In the genomic region with DNA sequence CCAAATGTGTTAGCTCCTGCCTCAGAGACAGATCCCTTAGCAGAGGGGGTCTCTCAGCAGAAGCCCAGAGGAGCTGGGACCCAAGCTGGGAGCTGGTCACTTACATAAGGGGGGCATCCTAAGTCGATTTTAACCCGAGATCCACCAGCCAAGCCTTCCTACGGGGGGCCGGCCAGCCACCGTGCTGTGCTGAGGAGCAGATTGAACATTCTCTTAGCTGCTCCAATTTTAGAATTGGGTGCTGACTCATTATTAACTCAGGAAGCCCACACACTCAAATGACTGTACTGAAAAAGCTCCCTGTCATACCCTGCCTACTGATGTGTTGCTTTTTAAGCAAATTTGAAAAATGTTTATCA, we compare ENCODE assay signal across 8 cellular contexts.
DNase-seq lines count a peak whose midpoint lies in the region; ATAC-seq and TF ChIP-seq lines count a peak whose summit lies in the region.
"Not testable (repeated sequence)": the region's sequence is repeated elsewhere in the genome, so short reads cannot be mapped to it uniquely, and the experiment has no call there.

No MANE protein-coding gene starts in this region.

- not testable (repeated sequence) for TF ChIP-seq CTCF in PC-9 (conservative IDR thresholded peaks at IDR 0.05); esophagus muscularis mucosa (IDR thresholded peaks at IDR 0.05); mucosa of descending colon (IDR thresholded peaks at IDR 0.05); thyroid gland (IDR thresholded peaks at IDR 0.05)

- peak overlapping the region; percentile 98 for H3K27ac ChIP-seq in PC-9
- H3K27ac ChIP-seq in esophagus muscularis mucosa (replicated peaks in 1 of 4), result peak overlapping the region; percentile 60 to 75 (median 70)
- H3K27ac ChIP-seq in thyroid gland, result peak overlapping the region in 2 of 3 donors; percentile 53 to 74

- not testable (repeated sequence) for H3K27me3 ChIP-seq in PC-9 (ENCODE audit: insufficient read depth, low read depth); esophagus muscularis mucosa; thyroid gland

- H3K4me3 ChIP-seq in PC-9 (peak overlapping the region; percentile 68), esophagus muscularis mucosa (peak overlapping the region in 3 of 4 donors; percentile 25 to 43 (median 33))
- not testable (repeated sequence) for H3K4me3 ChIP-seq in mucosa of descending colon; thyroid gland (replicated peaks in 1 of 3)

- H2AFZ ChIP-seq in PC-9, result not testable (repeated sequence)

- DNase-seq in ELR (ENCODE audit: low read depth) (peak; percentile 38), mucosa of descending colon (peak in 1 of 3 donors; percentile 41)
- DNase-seq in PC-9; esophagus muscularis mucosa (ENCODE audit: extremely low spot score); thyroid gland: not testable (repeated sequence)
- DNase-seq in activated effector memory CD4-positive, alpha-beta T cell treated with anti-CD3 and anti-CD28 coated beads, Interleukin-2, amount 50 U/mL, for 16 hours, result peak; percentile 78

- not testable (repeated sequence) for TF ChIP-seq EP300 in esophagus muscularis mucosa (IDR thresholded peaks at IDR 0.05)

- POLR2A ChIA-PET in PC-9 (lab: Charles Lee; ENCODE audit: unreplicated experiment), result not testable (repeated sequence)

- H4K20me1 ChIP-seq in PC-9 (ENCODE audit: insufficient read depth), result not testable (repeated sequence)

- no CpG with 5 or more reads among the region's 5 CpGs for WGBS in esophagus muscularis mucosa
- 27 to 70% methylated on average over 3 to 5 of the region's 5 CpGs for WGBS in thyroid gland, 2 donors

- not testable (repeated sequence) for H3K9me2 ChIP-seq in PC-9 (ENCODE audit: insufficient read depth)

- intact Hi-C loops in PC-9 (cut with micrococcal nuclease; ENCODE audit: unreplicated experiment), result loop anchor here (10.0 kb wide), 1 partner anchor 161 kb away; no protein-coding TSS in a partner anchor
- intact Hi-C loops in esophagus muscularis mucosa (cut with DNase I); mucosa of descending colon (cut with DNase I, micrococcal nuclease); thyroid gland (cut with DNase I): not testable (repeated sequence)

- TF ChIP-seq POLR2A in esophagus muscularis mucosa (IDR thresholded peaks at IDR 0.05; ENCODE audit: low read depth); thyroid gland (IDR thresholded peaks at IDR 0.05): not testable (repeated sequence)

- peaks cover 35% of the 10 kb centered on the region for H3K4me1 ChIP-seq in PC-9 (replicated peaks; ENCODE audit: insufficient read depth)
- H3K4me1 ChIP-seq in esophagus muscularis mucosa, result peaks cover 8 to 31% (median 19%) of the 10 kb centered on the region in 4 donors
- not testable (repeated sequence) for H3K4me1 ChIP-seq in mucosa of descending colon (ENCODE audit: low read depth); thyroid gland

- TSS peak; percentile 40 for BruUV-seq in PC-9 (replicated peaks; lab: Mats Ljungman, UMichigan)

- H3K9me3 ChIP-seq in PC-9 (ENCODE audit: insufficient read depth, low read depth); esophagus muscularis mucosa; mucosa of descending colon; thyroid gland: not testable (repeated sequence)

- H3K4me2 ChIP-seq in PC-9, result peak overlapping the region; percentile 79

- CTCF ChIA-PET in PC-9 (lab: Charles Lee), result not testable (repeated sequence)

- peak; percentile 64 for ATAC-seq in GM21528 (IDR thresholded peaks at IDR 0.05; ENCODE audit: low FRiP score, unreplicated experiment)
- ATAC-seq in HG03139 (IDR thresholded peaks at IDR 0.05; ENCODE audit: unreplicated experiment), result peak; percentile 76
- peak; percentile 35 for ATAC-seq in mucosa of descending colon

- peaks cover 43% of the 10 kb centered on the region for H3K79me2 ChIP-seq in PC-9 (ENCODE audit: low read depth)

- not testable (repeated sequence) for H3K36me3 ChIP-seq in PC-9 (ENCODE audit: low read depth); esophagus muscularis mucosa; mucosa of descending colon (ENCODE audit: low read depth); thyroid gland

- not testable (repeated sequence) for H3F3A ChIP-seq in PC-9 (ENCODE audit: insufficient read depth, low read depth)
